Comparison of ENCODE assay signal across 2 cellular contexts in the genomic region with DNA sequence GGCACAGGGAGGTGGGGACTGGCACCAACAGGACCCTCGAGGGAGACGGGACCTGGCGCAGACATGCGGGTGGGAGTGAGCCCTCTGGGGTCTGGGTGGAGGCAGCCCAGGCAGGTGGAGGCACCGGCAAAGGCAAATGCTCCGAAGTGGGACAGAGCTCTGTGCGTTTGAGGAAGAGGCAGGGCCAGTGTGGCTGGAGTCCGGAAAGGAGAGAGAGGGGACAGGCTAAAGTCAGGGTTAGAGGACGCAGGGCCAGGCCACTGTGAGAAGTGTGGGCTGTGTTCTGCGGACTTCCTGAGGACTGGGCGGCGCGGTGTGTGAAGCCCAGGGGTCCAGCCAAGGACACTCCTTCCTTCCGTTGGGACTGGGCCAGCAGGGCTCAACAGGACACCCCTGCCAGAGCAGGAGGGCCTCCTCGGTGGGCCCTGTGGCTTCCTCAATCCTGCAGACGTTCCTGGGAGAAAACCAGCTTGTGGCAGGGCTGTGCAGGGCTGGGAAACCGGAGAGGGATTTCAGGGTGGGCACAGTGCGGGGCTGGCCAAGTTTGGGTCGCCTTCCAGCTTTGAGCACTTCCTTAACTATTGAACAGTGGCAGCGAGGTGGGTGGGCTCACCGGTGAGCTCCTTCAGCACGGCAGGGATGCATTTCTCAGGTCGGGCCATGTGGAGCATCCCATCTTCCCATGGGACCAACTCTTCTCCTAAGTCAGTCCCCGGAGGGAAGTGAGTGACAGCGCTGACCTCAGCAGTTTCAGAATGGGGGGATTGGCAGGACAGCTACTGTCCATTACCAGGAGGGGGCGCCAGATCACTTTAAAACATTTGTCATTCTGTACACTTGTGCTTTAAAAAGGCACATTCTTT.
TF ChIP-seq lines count a peak whose summit lies in the region.

No MANE protein-coding gene starts in this region.

TF ChIP-seq in HCT116, 20 proteins besides CTCF, POLR2A, EP300 and RAD21 (continued from another document):
- TF ChIP-seq, protein P1, sequence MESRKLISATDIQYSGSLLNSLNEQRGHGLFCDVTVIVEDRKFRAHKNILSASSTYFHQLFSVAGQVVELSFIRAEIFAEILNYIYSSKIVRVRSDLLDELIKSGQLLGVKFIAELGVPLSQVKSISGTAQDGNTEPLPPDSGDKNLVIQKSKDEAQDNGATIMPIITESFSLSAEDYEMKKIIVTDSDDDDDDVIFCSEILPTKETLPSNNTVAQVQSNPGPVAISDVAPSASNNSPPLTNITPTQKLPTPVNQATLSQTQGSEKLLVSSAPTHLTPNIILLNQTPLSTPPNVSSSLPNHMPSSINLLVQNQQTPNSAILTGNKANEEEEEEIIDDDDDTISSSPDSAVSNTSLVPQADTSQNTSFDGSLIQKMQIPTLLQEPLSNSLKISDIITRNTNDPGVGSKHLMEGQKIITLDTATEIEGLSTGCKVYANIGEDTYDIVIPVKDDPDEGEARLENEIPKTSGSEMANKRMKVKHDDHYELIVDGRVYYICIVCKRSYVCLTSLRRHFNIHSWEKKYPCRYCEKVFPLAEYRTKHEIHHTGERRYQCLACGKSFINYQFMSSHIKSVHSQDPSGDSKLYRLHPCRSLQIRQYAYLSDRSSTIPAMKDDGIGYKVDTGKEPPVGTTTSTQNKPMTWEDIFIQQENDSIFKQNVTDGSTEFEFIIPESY (IDR thresholded peaks at IDR 0.05; ENCODE audit: extremely low read depth, insufficient replicate concordance, low read length), result no peak
- TF ChIP-seq JUND (IDR thresholded peaks at IDR 0.05) (no peak), TCF7L2 (IDR thresholded peaks at IDR 0.05; ENCODE audit: borderline replicate concordance, extremely low read depth, insufficient read depth, insufficient read length) (no peak), SP1 (IDR thresholded peaks at IDR 0.05; ENCODE audit: low read depth) (no peak), ELF1 (IDR thresholded peaks at IDR 0.05; ENCODE audit: borderline replicate concordance, low read depth) (no peak), REST (IDR thresholded peaks at IDR 0.05; ENCODE audit: low read depth) (no peak), ZFX (IDR thresholded peaks at IDR 0.05) (no peak), EZH2 (IDR thresholded peaks at IDR 0.05) (no peak), SRF (IDR thresholded peaks at IDR 0.05; ENCODE audit: low read depth) (no peak), FOSL1 (IDR thresholded peaks at IDR 0.05; ENCODE audit: low read depth) (no peak), POLR2AphosphoS5 (IDR thresholded peaks at IDR 0.05; ENCODE audit: low read depth, low read length) (no peak), SIN3A (IDR thresholded peaks at IDR 0.05; ENCODE audit: low read depth) (no peak), CEBPB (IDR thresholded peaks at IDR 0.05; ENCODE audit: low read depth) (no peak), MAX (IDR thresholded peaks at IDR 0.05) (no peak)
TF ChIP-seq in HCT116: peak in this region for 0.

TF ChIP-seq in neural cell, 6 proteins besides CTCF, POLR2A, EP300 and RAD21 (continued from another document):
- TF ChIP-seq REST (IDR thresholded peaks at IDR 0.05; ENCODE audit: borderline replicate concordance), result no peak
